In genomic region chr7:102451371-102452054, GRCh38 we compare ENCODE assay signal across 1 cellular context.
TF ChIP-seq lines count a peak whose summit lies in the region.

No MANE protein-coding gene starts in this region.

TF ChIP-seq in HepG2, 621 proteins besides CTCF, POLR2A, EP300 and RAD21 (continued from another document and continues in another):
- no peak for TF ChIP-seq DMTF1 (CRISPR knock-in tag; IDR thresholded peaks at IDR 0.05)
- peak; percentile 30; the same call in 1 of the 2 replicates for TF ChIP-seq BHLHE40 (IDR thresholded peaks at IDR 0.05; ENCODE audit: low read length)
- TF ChIP-seq HIVEP1 (CRISPR knock-in tag; IDR thresholded peaks at IDR 0.05) = no peak
- TF ChIP-seq ZFP90 (CRISPR knock-in tag; IDR thresholded peaks at IDR 0.05; ENCODE audit: borderline replicate concordance) = peak; percentile 38; the same call in 1 of the 2 replicates
- TF ChIP-seq U2AF1 (optimal IDR thresholded peaks at IDR 0.05; ENCODE audit: low read depth, low read length) = no peak
- peak; percentile 78 for TF ChIP-seq HOXA3 (CRISPR knock-in tag; IDR thresholded peaks at IDR 0.05)
- TF ChIP-seq THAP9 (CRISPR knock-in tag; IDR thresholded peaks at IDR 0.05; ENCODE audit: borderline replicate concordance) = peak; percentile 98
- TF ChIP-seq TBP (CRISPR knock-in tag; IDR thresholded peaks at IDR 0.05) = no peak
- no peak for TF ChIP-seq ZNF549 (CRISPR knock-in tag; IDR thresholded peaks at IDR 0.05)
- no peak for TF ChIP-seq SATB2 (CRISPR knock-in tag; IDR thresholded peaks at IDR 0.05)
- TF ChIP-seq ARNT2 (CRISPR knock-in tag; IDR thresholded peaks at IDR 0.05; ENCODE audit: low read depth) = peak; percentile 44; the same call in 1 of the 2 replicates
- TF ChIP-seq ZNF501 (CRISPR knock-in tag; IDR thresholded peaks at IDR 0.05) = peak; percentile 83
- peak; percentile 52; the same call in 1 of the 2 replicates for TF ChIP-seq HDAC2 (CRISPR knock-in tag; IDR thresholded peaks at IDR 0.05)
- no peak for TF ChIP-seq ZNF33B (CRISPR knock-in tag; IDR thresholded peaks at IDR 0.05)
- 0 out of 2 replicates have a peak, but pooled peaks have one; percentile 29 for TF ChIP-seq GATAD1 (CRISPR knock-in tag; IDR thresholded peaks at IDR 0.05)
- no peak for TF ChIP-seq ZFAT (CRISPR knock-in tag; conservative IDR thresholded peaks at IDR 0.05)
- TF ChIP-seq KLF11 (CRISPR knock-in tag; IDR thresholded peaks at IDR 0.05) = no peak
- TF ChIP-seq ZNF230 (CRISPR knock-in tag; IDR thresholded peaks at IDR 0.05) = 0 out of 2 replicates have a peak, but pooled peaks have one; percentile 41
- TF ChIP-seq ZNF781 (CRISPR knock-in tag; IDR thresholded peaks at IDR 0.05; ENCODE audit: borderline replicate concordance, not compliant biosample characterization) = peak; percentile 56
- TF ChIP-seq, protein P1, sequence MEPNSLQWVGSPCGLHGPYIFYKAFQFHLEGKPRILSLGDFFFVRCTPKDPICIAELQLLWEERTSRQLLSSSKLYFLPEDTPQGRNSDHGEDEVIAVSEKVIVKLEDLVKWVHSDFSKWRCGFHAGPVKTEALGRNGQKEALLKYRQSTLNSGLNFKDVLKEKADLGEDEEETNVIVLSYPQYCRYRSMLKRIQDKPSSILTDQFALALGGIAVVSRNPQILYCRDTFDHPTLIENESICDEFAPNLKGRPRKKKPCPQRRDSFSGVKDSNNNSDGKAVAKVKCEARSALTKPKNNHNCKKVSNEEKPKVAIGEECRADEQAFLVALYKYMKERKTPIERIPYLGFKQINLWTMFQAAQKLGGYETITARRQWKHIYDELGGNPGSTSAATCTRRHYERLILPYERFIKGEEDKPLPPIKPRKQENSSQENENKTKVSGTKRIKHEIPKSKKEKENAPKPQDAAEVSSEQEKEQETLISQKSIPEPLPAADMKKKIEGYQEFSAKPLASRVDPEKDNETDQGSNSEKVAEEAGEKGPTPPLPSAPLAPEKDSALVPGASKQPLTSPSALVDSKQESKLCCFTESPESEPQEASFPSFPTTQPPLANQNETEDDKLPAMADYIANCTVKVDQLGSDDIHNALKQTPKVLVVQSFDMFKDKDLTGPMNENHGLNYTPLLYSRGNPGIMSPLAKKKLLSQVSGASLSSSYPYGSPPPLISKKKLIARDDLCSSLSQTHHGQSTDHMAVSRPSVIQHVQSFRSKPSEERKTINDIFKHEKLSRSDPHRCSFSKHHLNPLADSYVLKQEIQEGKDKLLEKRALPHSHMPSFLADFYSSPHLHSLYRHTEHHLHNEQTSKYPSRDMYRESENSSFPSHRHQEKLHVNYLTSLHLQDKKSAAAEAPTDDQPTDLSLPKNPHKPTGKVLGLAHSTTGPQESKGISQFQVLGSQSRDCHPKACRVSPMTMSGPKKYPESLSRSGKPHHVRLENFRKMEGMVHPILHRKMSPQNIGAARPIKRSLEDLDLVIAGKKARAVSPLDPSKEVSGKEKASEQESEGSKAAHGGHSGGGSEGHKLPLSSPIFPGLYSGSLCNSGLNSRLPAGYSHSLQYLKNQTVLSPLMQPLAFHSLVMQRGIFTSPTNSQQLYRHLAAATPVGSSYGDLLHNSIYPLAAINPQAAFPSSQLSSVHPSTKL (CRISPR knock-in tag; IDR thresholded peaks at IDR 0.05) = 0 out of 2 replicates have a peak, but pooled peaks have one; percentile 11
- 0 out of 2 replicates have a peak, but pooled peaks have one; percentile 29 for TF ChIP-seq POGK (CRISPR knock-in tag; conservative IDR thresholded peaks at IDR 0.05)
- 0 out of 2 replicates have a peak, but pooled peaks have one; percentile 45 for TF ChIP-seq TBX2 (CRISPR knock-in tag; IDR thresholded peaks at IDR 0.05; ENCODE audit: borderline replicate concordance)
- peak; percentile 94; the same call in 1 of the 2 replicates for TF ChIP-seq ZNF296 (CRISPR knock-in tag; conservative IDR thresholded peaks at IDR 0.05)
- no peak for TF ChIP-seq FOXK1 (CRISPR knock-in tag; IDR thresholded peaks at IDR 0.05; ENCODE audit: borderline replicate concordance, low read depth)
- TF ChIP-seq, protein P2, sequence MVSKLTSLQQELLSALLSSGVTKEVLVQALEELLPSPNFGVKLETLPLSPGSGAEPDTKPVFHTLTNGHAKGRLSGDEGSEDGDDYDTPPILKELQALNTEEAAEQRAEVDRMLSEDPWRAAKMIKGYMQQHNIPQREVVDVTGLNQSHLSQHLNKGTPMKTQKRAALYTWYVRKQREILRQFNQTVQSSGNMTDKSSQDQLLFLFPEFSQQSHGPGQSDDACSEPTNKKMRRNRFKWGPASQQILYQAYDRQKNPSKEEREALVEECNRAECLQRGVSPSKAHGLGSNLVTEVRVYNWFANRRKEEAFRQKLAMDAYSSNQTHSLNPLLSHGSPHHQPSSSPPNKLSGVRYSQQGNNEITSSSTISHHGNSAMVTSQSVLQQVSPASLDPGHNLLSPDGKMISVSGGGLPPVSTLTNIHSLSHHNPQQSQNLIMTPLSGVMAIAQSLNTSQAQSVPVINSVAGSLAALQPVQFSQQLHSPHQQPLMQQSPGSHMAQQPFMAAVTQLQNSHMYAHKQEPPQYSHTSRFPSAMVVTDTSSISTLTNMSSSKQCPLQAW (CRISPR knock-in tag; IDR thresholded peaks at IDR 0.05) = 0 out of 2 replicates have a peak, but pooled peaks have one; percentile 18
- TF ChIP-seq, protein P3, sequence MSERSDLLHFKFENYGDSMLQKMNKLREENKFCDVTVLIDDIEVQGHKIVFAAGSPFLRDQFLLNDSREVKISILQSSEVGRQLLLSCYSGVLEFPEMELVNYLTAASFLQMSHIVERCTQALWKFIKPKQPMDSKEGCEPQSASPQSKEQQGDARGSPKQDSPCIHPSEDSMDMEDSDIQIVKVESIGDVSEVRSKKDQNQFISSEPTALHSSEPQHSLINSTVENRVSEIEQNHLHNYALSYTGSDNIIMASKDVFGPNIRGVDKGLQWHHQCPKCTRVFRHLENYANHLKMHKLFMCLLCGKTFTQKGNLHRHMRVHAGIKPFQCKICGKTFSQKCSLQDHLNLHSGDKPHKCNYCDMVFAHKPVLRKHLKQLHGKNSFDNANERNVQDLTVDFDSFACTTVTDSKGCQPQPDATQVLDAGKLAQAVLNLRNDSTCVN (CRISPR knock-in tag; IDR thresholded peaks at IDR 0.05; ENCODE audit: borderline replicate concordance) = 0 out of 2 replicates have a peak, but pooled peaks have one; percentile 31
- no peak for TF ChIP-seq HIC2 (CRISPR knock-in tag; IDR thresholded peaks at IDR 0.05; ENCODE audit: low read depth)
- TF ChIP-seq, protein P4, sequence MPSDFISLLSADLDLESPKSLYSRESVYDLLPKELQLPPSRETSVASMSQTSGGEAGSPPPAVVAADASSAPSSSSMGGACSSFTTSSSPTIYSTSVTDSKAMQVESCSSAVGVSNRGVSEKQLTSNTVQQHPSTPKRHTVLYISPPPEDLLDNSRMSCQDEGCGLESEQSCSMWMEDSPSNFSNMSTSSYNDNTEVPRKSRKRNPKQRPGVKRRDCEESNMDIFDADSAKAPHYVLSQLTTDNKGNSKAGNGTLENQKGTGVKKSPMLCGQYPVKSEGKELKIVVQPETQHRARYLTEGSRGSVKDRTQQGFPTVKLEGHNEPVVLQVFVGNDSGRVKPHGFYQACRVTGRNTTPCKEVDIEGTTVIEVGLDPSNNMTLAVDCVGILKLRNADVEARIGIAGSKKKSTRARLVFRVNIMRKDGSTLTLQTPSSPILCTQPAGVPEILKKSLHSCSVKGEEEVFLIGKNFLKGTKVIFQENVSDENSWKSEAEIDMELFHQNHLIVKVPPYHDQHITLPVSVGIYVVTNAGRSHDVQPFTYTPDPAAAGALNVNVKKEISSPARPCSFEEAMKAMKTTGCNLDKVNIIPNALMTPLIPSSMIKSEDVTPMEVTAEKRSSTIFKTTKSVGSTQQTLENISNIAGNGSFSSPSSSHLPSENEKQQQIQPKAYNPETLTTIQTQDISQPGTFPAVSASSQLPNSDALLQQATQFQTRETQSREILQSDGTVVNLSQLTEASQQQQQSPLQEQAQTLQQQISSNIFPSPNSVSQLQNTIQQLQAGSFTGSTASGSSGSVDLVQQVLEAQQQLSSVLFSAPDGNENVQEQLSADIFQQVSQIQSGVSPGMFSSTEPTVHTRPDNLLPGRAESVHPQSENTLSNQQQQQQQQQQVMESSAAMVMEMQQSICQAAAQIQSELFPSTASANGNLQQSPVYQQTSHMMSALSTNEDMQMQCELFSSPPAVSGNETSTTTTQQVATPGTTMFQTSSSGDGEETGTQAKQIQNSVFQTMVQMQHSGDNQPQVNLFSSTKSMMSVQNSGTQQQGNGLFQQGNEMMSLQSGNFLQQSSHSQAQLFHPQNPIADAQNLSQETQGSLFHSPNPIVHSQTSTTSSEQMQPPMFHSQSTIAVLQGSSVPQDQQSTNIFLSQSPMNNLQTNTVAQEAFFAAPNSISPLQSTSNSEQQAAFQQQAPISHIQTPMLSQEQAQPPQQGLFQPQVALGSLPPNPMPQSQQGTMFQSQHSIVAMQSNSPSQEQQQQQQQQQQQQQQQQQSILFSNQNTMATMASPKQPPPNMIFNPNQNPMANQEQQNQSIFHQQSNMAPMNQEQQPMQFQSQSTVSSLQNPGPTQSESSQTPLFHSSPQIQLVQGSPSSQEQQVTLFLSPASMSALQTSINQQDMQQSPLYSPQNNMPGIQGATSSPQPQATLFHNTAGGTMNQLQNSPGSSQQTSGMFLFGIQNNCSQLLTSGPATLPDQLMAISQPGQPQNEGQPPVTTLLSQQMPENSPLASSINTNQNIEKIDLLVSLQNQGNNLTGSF (CRISPR knock-in tag; IDR thresholded peaks at IDR 0.05) = no peak
- TF ChIP-seq NR3C1 (CRISPR knock-in tag; IDR thresholded peaks at IDR 0.05) = no peak
- TF ChIP-seq MYPOP (CRISPR knock-in tag; IDR thresholded peaks at IDR 0.05) = no peak
- peak; percentile 33; the same call in 1 of the 2 replicates for TF ChIP-seq MED1 (CRISPR knock-in tag; IDR thresholded peaks at IDR 0.05)
- TF ChIP-seq ZNF557 (CRISPR knock-in tag; IDR thresholded peaks at IDR 0.05) = no peak
- 0 out of 2 replicates have a peak, but pooled peaks have one; percentile 34 for TF ChIP-seq NKX3-1 (CRISPR knock-in tag; IDR thresholded peaks at IDR 0.05)
- TF ChIP-seq THAP11 (CRISPR knock-in tag; IDR thresholded peaks at IDR 0.05) = 0 out of 2 replicates have a peak, but pooled peaks have one; percentile 46
